Comparison of ENCODE assay signal across 12 cellular contexts in the genomic region with DNA sequence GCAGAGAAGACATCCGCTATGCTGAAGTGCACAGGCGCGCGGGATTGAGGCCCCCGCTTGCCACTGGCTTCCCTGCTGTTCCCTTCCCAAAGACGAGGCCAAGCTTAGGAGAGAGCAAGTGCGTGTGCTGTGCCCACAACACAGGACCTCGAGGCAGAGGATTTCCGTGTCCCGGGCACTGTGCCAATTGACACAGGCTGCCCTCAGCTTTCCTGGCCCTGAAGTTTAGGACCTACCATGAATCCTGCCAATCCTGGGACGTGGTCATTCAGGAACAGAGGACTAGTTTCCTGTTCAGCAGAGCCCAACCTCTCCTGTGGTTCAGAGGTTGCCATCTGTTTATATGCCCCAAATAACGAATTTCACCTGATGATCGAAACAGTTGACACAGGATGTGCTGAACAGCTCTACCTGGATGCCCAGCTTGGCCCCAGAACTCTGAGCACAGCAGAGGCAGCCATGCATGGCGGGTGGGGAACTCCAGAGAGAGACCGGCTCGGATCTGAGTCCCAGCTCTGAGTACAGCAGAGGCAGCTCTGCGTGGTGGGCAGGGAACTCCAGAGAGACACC. TPM values are rescaled to one million over a fixed set of nuclear protein-coding genes. Genes with fewer than 3 reads are reported as not detected.
A peak's percentile ranks its signal among the peaks of the same experiment; 100 is the strongest.
DNase-seq lines count a peak whose midpoint lies in the region; ATAC-seq and TF ChIP-seq lines count a peak whose summit lies in the region.
"Had no signal": no experiment of that assay in that cellular context is flagged by ENCODE, and none has a peak within 500 bp of the region (broad histone marks: within the 10 kb centered on the region; RNA-seq: fewer than 3 reads in every experiment).

No MANE protein-coding gene starts in this region.

- DNase-seq in GM10266 (ENCODE audit: extremely low spot score), result peak; percentile 76
- DNase-seq in lower lobe of right lung, result peak; percentile 38
- no peak for DNase-seq in OCI-M2 (lab: John Stamatoyannopoulos, UW; ENCODE audit: unreplicated experiment)
- DNase-seq in activated T-cell treated with anti-CD3 and anti-CD28 coated beads, Interleukin-2, amount 50 U/mL, for 1 hour, result no peak
- no peak for DNase-seq in NCI-H1105 treated with DMSO at 0.1 percent for 48 hours (lab: John Stamatoyannopoulos, UW)
- DNase-seq in activated naive CD4-positive, alpha-beta T cell treated with anti-CD3 and anti-CD28 coated beads, Interleukin-2, amount 50 U/mL, for 72 hours (ENCODE audit: low spot score in 2 of 2), result no peak
- DNase-seq: activated CD8-positive, alpha-beta memory T cell treated with anti-CD3 and anti-CD28 coated beads, Interleukin-2, amount 10 ng/mL, durations not matched to agents 7 days and 5 days; cerebellar nuclear complex; COR-L47 had no signal

- H3K4me1 ChIP-seq in lower lobe of right lung, result peaks cover 26% of the 10 kb centered on the region

- TF ChIP-seq CTCF in GM10266 (IDR thresholded peaks at IDR 0.05; ENCODE audit: control insufficient read depth, insufficient read depth, low read depth, missing control alignments) (no peak), lower lobe of right lung (IDR thresholded peaks at IDR 0.05) (no peak)

- H3K27me3 ChIP-seq in lower lobe of right lung (ENCODE audit: low read depth), result no peaks in the 10 kb centered on the region

- no peaks in the 10 kb centered on the region for H3K9me3 ChIP-seq in lower lobe of right lung

- H3K27ac Mint-ChIP-seq in activated naive CD4-positive, alpha-beta T cell treated with anti-CD3 and anti-CD28 coated beads, Interleukin-2, amount 50 U/mL, for 72 hours, result no peak overlapping the region
- H3K27ac Mint-ChIP-seq: activated CD8-positive, alpha-beta memory T cell treated with anti-CD3 and anti-CD28 coated beads, Interleukin-2, amount 10 ng/mL, durations not matched to agents 7 days and 5 days; GM23338 had no signal

- intact Hi-C loops in lower lobe of right lung (cut with DNase I), result no loop called here

- H3K27ac ChIP-seq in lower lobe of right lung, result no peak overlapping the region

- H3K4me3 ChIP-seq in lower lobe of right lung, result no peak overlapping the region
- H3K4me3 ChIP-seq: GM23338 had no signal

- H3K36me3 Mint-ChIP-seq in activated naive CD4-positive, alpha-beta T cell treated with anti-CD3 and anti-CD28 coated beads, Interleukin-2, amount 50 U/mL, for 72 hours, result peaks cover 4 to 14% of the 10 kb centered on the region in 2 donors
- H3K36me3 Mint-ChIP-seq: activated CD8-positive, alpha-beta memory T cell treated with anti-CD3 and anti-CD28 coated beads, Interleukin-2, amount 10 ng/mL, durations not matched to agents 7 days and 5 days had no signal

- ATAC-seq in GM21381 (IDR thresholded peaks at IDR 0.05; ENCODE audit: unreplicated experiment), result peak; percentile 58
- peak; percentile 59 for ATAC-seq in HG03460 (IDR thresholded peaks at IDR 0.05; ENCODE audit: unreplicated experiment)
- no peak for ATAC-seq in lower lobe of right lung
- ATAC-seq in activated naive CD4-positive, alpha-beta T cell treated with anti-CD3 and anti-CD28 coated beads, Interleukin-2, amount 50 U/mL, for 72 hours, result no peak
- ATAC-seq: activated CD8-positive, alpha-beta memory T cell treated with anti-CD3 and anti-CD28 coated beads, Interleukin-2, amount 10 ng/mL, durations not matched to agents 7 days and 5 days; GM23338 had no signal

- peaks cover 47% of the 10 kb centered on the region for H3K36me3 ChIP-seq in lower lobe of right lung

- H3K9me3 Mint-ChIP-seq in activated naive CD4-positive, alpha-beta T cell treated with anti-CD3 and anti-CD28 coated beads, Interleukin-2, amount 50 U/mL, for 72 hours, result no peaks in the 10 kb centered on the region
- H3K9me3 Mint-ChIP-seq: GM23338 had no signal

RNA-seq across cellular contexts. Expression of gene SLC37A1, which starts 22.0 kb away (rescaled TPM):
- total RNA-seq in lower lobe of right lung, result 28.9 TPM
- 10 to 100 TPM; 15.2 to 20.6 TPM for total RNA-seq in activated naive CD4-positive, alpha-beta T cell treated with anti-CD3 and anti-CD28 coated beads, Interleukin-2, amount 50 U/mL, for 72 hours

RNA-seq across cellular contexts. Expression of gene RSPH1, which starts 39.7 kb away (rescaled TPM):
- 18.1 TPM for total RNA-seq in lower lobe of right lung
- total RNA-seq in activated naive CD4-positive, alpha-beta T cell treated with anti-CD3 and anti-CD28 coated beads, Interleukin-2, amount 50 U/mL, for 72 hours, result under 1 TPM; 0.11 to 0.33 TPM
- total RNA-seq: activated CD8-positive, alpha-beta memory T cell treated with anti-CD3 and anti-CD28 coated beads, Interleukin-2, amount 10 ng/mL, durations not matched to agents 7 days and 5 days; GM23338 had no signal

Comparison
In these comparisons a context has a peak if more than half of its experiments do, and no peak if none do; other contexts are left out.
1. DNase-seq: peak in GM10266 (single experiment) and lower lobe of right lung (single experiment); none in OCI-M2 (single experiment), activated T-cell treated with anti-CD3 and anti-CD28 coated beads, Interleukin-2, amount 50 U/mL, for 1 hour (single experiment), NCI-H1105 treated with DMSO at 0.1 percent for 48 hours (single experiment) and activated naive CD4-positive, alpha-beta T cell treated with anti-CD3 and anti-CD28 coated beads, Interleukin-2, amount 50 U/mL, for 72 hours (0 of 2).
2. ATAC-seq: peak in GM21381 (single experiment) and HG03460 (single experiment); none in lower lobe of right lung (0 of 2) and activated naive CD4-positive, alpha-beta T cell treated with anti-CD3 and anti-CD28 coated beads, Interleukin-2, amount 50 U/mL, for 72 hours (0 of 2).
3. RNA of gene RSPH1, which starts 39.7 kb away (total RNA-seq): 18.1 TPM in lower lobe of right lung (single experiment); 0.11 to 0.33 TPM in activated naive CD4-positive, alpha-beta T cell treated with anti-CD3 and anti-CD28 coated beads, Interleukin-2, amount 50 U/mL, for 72 hours; every median in the first group is over 10 times any median in the second.